12 cellular contexts compared by ENCODE assay signal in genomic region chr17:44112284-44113280, GRCh38. TPM values are rescaled to one million over a fixed set of nuclear protein-coding genes. Genes with fewer than 3 reads are reported as not detected.
A peak's percentile ranks its signal among the peaks of the same experiment; 100 is the strongest.
DNase-seq lines count a peak whose midpoint lies in the region; ATAC-seq, FAIRE-seq and TF ChIP-seq lines count a peak whose summit lies in the region.
"Had no signal": no experiment of that assay in that cellular context is flagged by ENCODE, and none has a peak within 500 bp of the region (broad histone marks: within the 10 kb centered on the region; RNA-seq: fewer than 3 reads in every experiment).

No MANE protein-coding gene starts in this region.

- TF ChIP-seq CTCF in HFFc6 (IDR thresholded peaks at IDR 0.05) (no peak), K562 (IDR thresholded peaks at IDR 0.05 in 2 of 3, conservative IDR thresholded peaks at IDR 0.05 in 1 of 3; ENCODE audit: insufficient read depth in 2 of 3, low read depth in 1 of 3, low read length in 3 of 3) (no peak), kidney (IDR thresholded peaks at IDR 0.05; ENCODE audit: borderline replicate concordance, extremely low read depth, insufficient read depth) (no peak), mesothelial cell of epicardium (IDR thresholded peaks at IDR 0.05; ENCODE audit: unreplicated experiment) (no peak)

- peaks cover 10% of the 10 kb centered on the region for H3K9me1 ChIP-seq in K562 (ENCODE audit: control insufficient read depth, insufficient read depth, low read length)

- no peak for TF ChIP-seq POLR2A in K562 (conservative IDR thresholded peaks at IDR 0.05)

- CTCF ChIA-PET in K562 (lab: Yijun Ruan, JAX; ENCODE audit: low intra/inter-chr PET ratio), result no interaction called here

- intact Hi-C loops in K562 (cut with micrococcal nuclease), result no loop called here
- intact Hi-C loops in kidney (cut with DNase I), result no loop called here

- POLR2A ChIA-PET in K562 (lab: Yijun Ruan, JAX), result interaction anchor here (0.6 to 5.8 kb wide), 9 partner anchors 9 to 160 kb away, joined by 3 to 49 read pairs (median 4); partner anchors contain the start of gene HDAC5

- BruUV-seq in K562 (replicated peaks; lab: Mats Ljungman, UMichigan), result no TSS peak

- no peak for TF ChIP-seq RAD21 in K562 (CRISPR knock-in tag; conservative IDR thresholded peaks at IDR 0.05 in 1 of 2, IDR thresholded peaks at IDR 0.05 in 1 of 2)

- peak; percentile 14; the same call in 1 of the 3 replicates for ATAC-seq in K562
- ATAC-seq in GM18868 (IDR thresholded peaks at IDR 0.05; ENCODE audit: unreplicated experiment), result no peak
- ATAC-seq: WTC11 had no signal

- H3K27ac ChIP-seq in K562 (ENCODE audit: extremely low read depth, low read depth, low read length), result no peak overlapping the region
- H3K27ac ChIP-seq in kidney (ENCODE audit: low read depth in 2 of 2, low read length in 2 of 2), result peak overlapping the region; percentile 35 to 41
- peak overlapping the region; percentile 31 for H3K27ac ChIP-seq in stomach smooth muscle (ENCODE audit: low read length)

- DNase-seq in HFFc6, result no peak
- DNase-seq in K562 (ENCODE audit: extremely low read depth in 1 of 4, low spot score in 3 of 4), result peak in 3 of 4 experiments; percentile 42 to 47 (median 46)
- peak; percentile 64 for DNase-seq in kidney
- no peak for DNase-seq in ureter (ENCODE audit: low spot score)
- DNase-seq in mesothelial cell of epicardium (ENCODE audit: low spot score in 2 of 2, unreplicated experiment in 2 of 2), result no peak
- DNase-seq in AG08396 (ENCODE audit: low spot score), result no peak
- DNase-seq: Calu3 had no signal

- H3K36me3 Mint-ChIP-seq in HFFc6 (ENCODE audit: low read depth) (peaks cover 2% of the 10 kb centered on the region; the same call in 1 of the 2 replicates), mesothelial cell of epicardium (no peaks in the 10 kb centered on the region)
- H3K36me3 Mint-ChIP-seq: WTC11 had no signal

- no peaks in the 10 kb centered on the region; the same call in none of the 2 replicates for H3K27me3 Mint-ChIP-seq in HFFc6 (ENCODE audit: insufficient read depth)
- no peaks in the 10 kb centered on the region for H3K27me3 Mint-ChIP-seq in mesothelial cell of epicardium (ENCODE audit: low read depth)

- H3K4me3 ChIP-seq in K562, result no peak overlapping the region
- no peak overlapping the region for H3K4me3 ChIP-seq in kidney (ENCODE audit: low read length in 2 of 2)
- peak overlapping the region in 1 of 2 donors; percentile 29 for H3K4me3 ChIP-seq in stomach smooth muscle (ENCODE audit: low read length in 2 of 2)

- TF ChIP-seq EP300 in K562 (IDR thresholded peaks at IDR 0.05; ENCODE audit: low read length), result no peak

- H3K27me3 ChIP-seq in K562 (ENCODE audit: control insufficient read depth in 2 of 2, insufficient read depth in 2 of 2, low read length in 2 of 2) (no peaks in the 10 kb centered on the region), stomach smooth muscle (ENCODE audit: control insufficient read depth in 1 of 2, insufficient read depth in 2 of 2, low read length in 2 of 2) (no peaks in the 10 kb centered on the region)

- peaks cover 5% of the 10 kb centered on the region; the same call in 1 of the 3 replicates for H3K79me2 ChIP-seq in K562 (ENCODE audit: control insufficient read depth, insufficient read depth, low read length)

- WGBS in K562 (ENCODE audit: insufficient coverage, low coverage, missing lambda C conversion rate), result 72% methylated on average over 3 of the region's 4 CpGs

- no peak overlapping the region for H3K4me2 ChIP-seq in K562 (ENCODE audit: insufficient read depth, low read length)

- H3K9me3 Mint-ChIP-seq in HFFc6 (no peaks in the 10 kb centered on the region), mesothelial cell of epicardium (no peaks in the 10 kb centered on the region)
- H3K9me3 Mint-ChIP-seq: WTC11 had no signal

- in situ Hi-C loops in K562 (cut with MboI), result no loop called here

- no peaks in the 10 kb centered on the region for H3K9me3 ChIP-seq in K562 (replicated peaks; ENCODE audit: control insufficient read depth, insufficient read depth, low read depth, low read length)
- H3K9me3 ChIP-seq in kidney (ENCODE audit: control insufficient read depth in 1 of 2, low read length in 2 of 2), result no peaks in the 10 kb centered on the region
- no peaks in the 10 kb centered on the region for H3K9me3 ChIP-seq in stomach smooth muscle (ENCODE audit: control insufficient read depth in 2 of 2, low read length in 2 of 2)

- H3K9ac ChIP-seq in K562 (ENCODE audit: insufficient read depth in 1 of 2, low read depth in 2 of 2, low read length in 2 of 2), result peak overlapping the region in 1 of 2 experiments; percentile 72; a peak in 1 of 4 replicates
- H3K9ac ChIP-seq in kidney (ENCODE audit: low read length in 2 of 2), result peak overlapping the region; percentile 5 to 34
- no peak overlapping the region for H3K9ac ChIP-seq in stomach smooth muscle (ENCODE audit: low read length in 2 of 2)

- no peak overlapping the region for H3K4me3 Mint-ChIP-seq in HFFc6
- no peak overlapping the region for H3K4me3 Mint-ChIP-seq in mesothelial cell of epicardium

- peaks cover 8% of the 10 kb centered on the region; the same call in 1 of the 2 replicates for H4K20me1 ChIP-seq in K562 (replicated peaks; ENCODE audit: control insufficient read depth, insufficient read depth, low read length)

- H3K36me3 ChIP-seq in K562 (ENCODE audit: control insufficient read depth, insufficient read depth, low read length), result no peaks in the 10 kb centered on the region; the same call in 2 of the 3 replicates
- peaks cover 0 to 22% of the 10 kb centered on the region in 2 donors for H3K36me3 ChIP-seq in kidney (ENCODE audit: control insufficient read depth in 1 of 2, insufficient read depth in 2 of 2, low read length in 2 of 2)
- peaks cover 13 to 22% of the 10 kb centered on the region in 2 donors for H3K36me3 ChIP-seq in stomach smooth muscle (ENCODE audit: control insufficient read depth in 2 of 2, insufficient read depth in 2 of 2, low read length in 2 of 2)

- peak overlapping the region; percentile 42 for H3K27ac Mint-ChIP-seq in HFFc6
- H3K27ac Mint-ChIP-seq in mesothelial cell of epicardium, result no peak overlapping the region

- no peak overlapping the region for H2AFZ ChIP-seq in K562 (ENCODE audit: low read depth, low read length)

- H3K4me1 ChIP-seq in K562 (replicated peaks in 1 of 2; ENCODE audit: control insufficient read depth in 2 of 2, insufficient read depth in 2 of 2, low read length in 2 of 2) (peaks cover 38 to 73% of the 10 kb centered on the region in 2 experiments), kidney (ENCODE audit: control insufficient read depth in 1 of 2, insufficient read depth in 1 of 2, low read depth in 1 of 2, low read length in 2 of 2) (peaks cover 33 to 55% of the 10 kb centered on the region in 2 donors), stomach smooth muscle (ENCODE audit: control insufficient read depth, insufficient read depth, low read length) (peaks cover 88% of the 10 kb centered on the region)

- H3K4me1 Mint-ChIP-seq in HFFc6 (ENCODE audit: low read depth) (peaks cover 63% of the 10 kb centered on the region), mesothelial cell of epicardium (peaks cover 19% of the 10 kb centered on the region)

- FAIRE-seq in K562 (lab: Jason Lieb, UNC) (no peak), kidney (lab: Jason Lieb, UNC) (no peak)
- FAIRE-seq: colon, RCC 7860 had no signal

RNA-seq across cellular contexts. Expression of gene HDAC5, which starts 10.9 kb away (rescaled TPM):
- 10 to 100 TPM; 63.4 to 87.4 (median 78.7) TPM for total RNA-seq in HFFc6 (2021; fragmentation: NEBNext Ultra II Directional; extraction: Animal tissue kit (Norgen Biotek cat#: 25700))
- total RNA-seq in K562 (2011; cell fraction: chromatin; rRNA removed; ENCODE audit: low replicate concordance), result 27.5 and 79.4 TPM in 2 replicates
- total RNA-seq in K562 (2011; cell fraction: nucleolus; rRNA removed), result 54.3 and 56.9 TPM in 2 replicates
- total RNA-seq in K562 (2011; cell fraction: nucleoplasm; rRNA removed), result 39.6 and 46.3 TPM in 2 replicates
- total RNA-seq in K562 (2014; rRNA removed), result 26.2 and 29.6 TPM in 2 replicates
- total RNA-seq in K562 (2014; rRNA removed; fragmentation: Illumina TruSeq; extraction: Trizol), result 4.7 and 6.5 TPM in 2 replicates
- total RNA-seq in K562 (2015; rRNA removed; fragmentation: Illumina TruSeq; extraction: Trizol), result 8.0 and 8.7 TPM in 2 replicates
- total RNA-seq in K562 (2021), result 23.1 and 25.1 TPM in 2 replicates
- polyA plus RNA-seq in K562 (2011; rRNA removed), result 24.0 and 36.0 TPM in 2 replicates
- 31.1 and 42.9 TPM in 2 replicates for polyA plus RNA-seq in K562 (2011; cell fraction: cytosol; rRNA removed)
- 34.0 and 43.6 TPM in 2 replicates for polyA plus RNA-seq in K562 (2011; cell fraction: nucleus; rRNA removed)
- polyA plus RNA-seq in K562 (2012), result 18.3 and 32.1 TPM in 2 replicates
- polyA plus RNA-seq in K562 (2014; fragmentation: Illumina TruSeq; extraction: Trizol), result 16.4 and 20.5 TPM in 2 replicates
- under 1 TPM; 0.45 to 0.73 TPM for polyA plus RNA-seq in K562 (2014; fragmentation: Nextera tagmentation; extraction: Ambion mirVana)
- 18.6 and 20.2 TPM in 2 replicates for polyA plus RNA-seq in K562 (2014; rRNA removed)
- polyA minus RNA-seq in K562 (2011; rRNA and poly(A)+ RNA removed), result 17.7 and 29.2 TPM in 2 replicates
- polyA minus RNA-seq in K562 (2011; cell fraction: cytosol; rRNA and poly(A)+ RNA removed), result 26.6 and 29.1 TPM in 2 replicates
- 16.2 and 17.5 TPM in 2 replicates for polyA minus RNA-seq in K562 (2011; cell fraction: nucleus; rRNA and poly(A)+ RNA removed)
- 35.6 TPM for total RNA-seq in kidney
- polyA plus RNA-seq in kidney (ENCODE audit: insufficient read depth, low read depth, low replicate concordance), result 25.3 TPM
- total RNA-seq in ureter, result 36.3 TPM
- total RNA-seq in mesothelial cell of epicardium, result 33.4 to 34.1 TPM (median 33.5 TPM) in 3 replicates

RNA-seq across cellular contexts. Expression of gene HROB, which starts 29.1 kb away (rescaled TPM):
- total RNA-seq in HFFc6 (2021; fragmentation: NEBNext Ultra II Directional; extraction: Animal tissue kit (Norgen Biotek cat#: 25700)), result 1 to 10 TPM; 4.0 to 7.6 (median 6.7) TPM
- 57.8 and 130 TPM in 2 replicates for total RNA-seq in K562 (2011; cell fraction: chromatin; rRNA removed; ENCODE audit: low replicate concordance)
- 60.3 and 68.5 TPM in 2 replicates for total RNA-seq in K562 (2011; cell fraction: nucleolus; rRNA removed)
- total RNA-seq in K562 (2011; cell fraction: nucleoplasm; rRNA removed), result 45.9 and 50.4 TPM in 2 replicates
- total RNA-seq in K562 (2014; rRNA removed) (10.4 and 15.0 TPM in 2 replicates), K562 (2014; rRNA removed; fragmentation: Illumina TruSeq; extraction: Trizol) (7.1 and 9.3 TPM in 2 replicates), K562 (2015; rRNA removed; fragmentation: Illumina TruSeq; extraction: Trizol) (9.6 and 9.8 TPM in 2 replicates), K562 (2021) (17.5 and 20.1 TPM in 2 replicates), kidney (0.88 TPM), ureter (1.3 TPM), mesothelial cell of epicardium (6.0 to 6.4 TPM (median 6.2 TPM) in 3 replicates)
- polyA plus RNA-seq in K562 (2011; rRNA removed) (11.9 and 25.9 TPM in 2 replicates), K562 (2014; fragmentation: Illumina TruSeq; extraction: Trizol) (18.9 and 19.5 TPM in 2 replicates), K562 (2014; fragmentation: Nextera tagmentation; extraction: Ambion mirVana) (1 to 10 TPM; 6.6 to 6.7 TPM), K562 (2014; rRNA removed) (10.6 and 13.5 TPM in 2 replicates), kidney (ENCODE audit: insufficient read depth, low read depth, low replicate concordance) (0.17 TPM)
- 22.0 and 24.6 TPM in 2 replicates for polyA plus RNA-seq in K562 (2011; cell fraction: cytosol; rRNA removed)
- polyA plus RNA-seq in K562 (2011; cell fraction: nucleus; rRNA removed), result 34.5 and 44.9 TPM in 2 replicates
- polyA plus RNA-seq in K562 (2012), result 11.8 and 18.1 TPM in 2 replicates
- 21.5 and 22.0 TPM in 2 replicates for polyA minus RNA-seq in K562 (2011; rRNA and poly(A)+ RNA removed)
- 15.9 and 16.5 TPM in 2 replicates for polyA minus RNA-seq in K562 (2011; cell fraction: cytosol; rRNA and poly(A)+ RNA removed)
- 10.0 and 13.3 TPM in 2 replicates for polyA minus RNA-seq in K562 (2011; cell fraction: nucleus; rRNA and poly(A)+ RNA removed)

RNA-seq across cellular contexts. Expression of gene G6PC3, which starts 42.0 kb away (rescaled TPM):
- total RNA-seq in HFFc6 (2021; fragmentation: NEBNext Ultra II Directional; extraction: Animal tissue kit (Norgen Biotek cat#: 25700)), result 100 to 1,000 TPM in 5 of 6 experiments, 10 to 100 TPM in 1; 96.6 to 123 (median 113) TPM
- 33.6 and 98.9 TPM in 2 replicates for total RNA-seq in K562 (2011; cell fraction: chromatin; rRNA removed; ENCODE audit: low replicate concordance)
- 135 and 137 TPM in 2 replicates for total RNA-seq in K562 (2011; cell fraction: nucleolus; rRNA removed)
- total RNA-seq in K562 (2011; cell fraction: nucleoplasm; rRNA removed), result 99.2 and 101 TPM in 2 replicates
- total RNA-seq in K562 (2014; rRNA removed), result 31.1 and 37.6 TPM in 2 replicates
- 11.4 and 11.6 TPM in 2 replicates for total RNA-seq in K562 (2014; rRNA removed; fragmentation: Illumina TruSeq; extraction: Trizol)
- 24.1 and 26.8 TPM in 2 replicates for total RNA-seq in K562 (2015; rRNA removed; fragmentation: Illumina TruSeq; extraction: Trizol)
- total RNA-seq in K562 (2021), result 41.9 and 47.4 TPM in 2 replicates
- 46.6 and 55.1 TPM in 2 replicates for polyA plus RNA-seq in K562 (2011; rRNA removed)
- polyA plus RNA-seq in K562 (2011; cell fraction: cytosol; rRNA removed), result 121 and 218 TPM in 2 replicates
- polyA plus RNA-seq in K562 (2011; cell fraction: nucleus; rRNA removed), result 51.8 and 71.7 TPM in 2 replicates
- 62.0 and 81.3 TPM in 2 replicates for polyA plus RNA-seq in K562 (2012)
- polyA plus RNA-seq in K562 (2014; fragmentation: Illumina TruSeq; extraction: Trizol), result 49.5 and 60.5 TPM in 2 replicates
- 10 to 100 TPM; 10.4 to 14.8 TPM for polyA plus RNA-seq in K562 (2014; fragmentation: Nextera tagmentation; extraction: Ambion mirVana)
- 56.3 and 57.8 TPM in 2 replicates for polyA plus RNA-seq in K562 (2014; rRNA removed)
- polyA minus RNA-seq in K562 (2011; rRNA and poly(A)+ RNA removed), result 31.6 and 48.8 TPM in 2 replicates
- polyA minus RNA-seq in K562 (2011; cell fraction: cytosol; rRNA and poly(A)+ RNA removed), result 44.7 and 61.0 TPM in 2 replicates
- 24.7 and 25.6 TPM in 2 replicates for polyA minus RNA-seq in K562 (2011; cell fraction: nucleus; rRNA and poly(A)+ RNA removed)
- 70.0 TPM for total RNA-seq in kidney
- polyA plus RNA-seq in kidney (ENCODE audit: insufficient read depth, low read depth, low replicate concordance), result 150 TPM
- 76.2 TPM for total RNA-seq in ureter
- 58.3 to 63.2 TPM (median 61.4 TPM) in 3 replicates for total RNA-seq in mesothelial cell of epicardium

RNA-seq across cellular contexts. Expression of gene LSM12, which starts 46.1 kb away (rescaled TPM):
- total RNA-seq in HFFc6 (2021; fragmentation: NEBNext Ultra II Directional; extraction: Animal tissue kit (Norgen Biotek cat#: 25700)), result 100 to 1,000 TPM in 1 of 6 experiments, 10 to 100 TPM in 5; 86.6 to 101 (median 94.5) TPM
- 48.1 and 49.0 TPM in 2 replicates for total RNA-seq in K562 (2011; cell fraction: chromatin; rRNA removed; ENCODE audit: low replicate concordance)
- total RNA-seq in K562 (2011; cell fraction: nucleolus; rRNA removed), result 32.9 and 33.7 TPM in 2 replicates
- total RNA-seq in K562 (2011; cell fraction: nucleoplasm; rRNA removed), result 64.8 and 108 TPM in 2 replicates
- total RNA-seq in K562 (2014; rRNA removed), result 53.0 and 71.1 TPM in 2 replicates
- 78.4 and 82.8 TPM in 2 replicates for total RNA-seq in K562 (2014; rRNA removed; fragmentation: Illumina TruSeq; extraction: Trizol)
- total RNA-seq in K562 (2015; rRNA removed; fragmentation: Illumina TruSeq; extraction: Trizol), result 95.0 and 102 TPM in 2 replicates
- 104 and 108 TPM in 2 replicates for total RNA-seq in K562 (2021)
- 66.3 and 82.2 TPM in 2 replicates for polyA plus RNA-seq in K562 (2011; rRNA removed)
- polyA plus RNA-seq in K562 (2011; cell fraction: cytosol; rRNA removed), result 56.4 and 75.0 TPM in 2 replicates
- polyA plus RNA-seq in K562 (2011; cell fraction: nucleus; rRNA removed), result 32.9 and 38.2 TPM in 2 replicates
- polyA plus RNA-seq in K562 (2012), result 40.9 and 63.3 TPM in 2 replicates
- 98.5 and 124 TPM in 2 replicates for polyA plus RNA-seq in K562 (2014; fragmentation: Illumina TruSeq; extraction: Trizol)
- 100 to 1,000 TPM in 1 of 2 experiments, 10 to 100 TPM in 1; 89.3 to 258 TPM for polyA plus RNA-seq in K562 (2014; fragmentation: Nextera tagmentation; extraction: Ambion mirVana)
- 70.0 and 80.9 TPM in 2 replicates for polyA plus RNA-seq in K562 (2014; rRNA removed)
- polyA minus RNA-seq in K562 (2011; rRNA and poly(A)+ RNA removed), result 133 and 173 TPM in 2 replicates
- 44.4 and 52.5 TPM in 2 replicates for polyA minus RNA-seq in K562 (2011; cell fraction: cytosol; rRNA and poly(A)+ RNA removed)
- 11.3 and 24.1 TPM in 2 replicates for polyA minus RNA-seq in K562 (2011; cell fraction: nucleus; rRNA and poly(A)+ RNA removed)
- 47.6 TPM for total RNA-seq in kidney
- polyA plus RNA-seq in kidney (ENCODE audit: insufficient read depth, low read depth, low replicate concordance), result 29.0 TPM
- total RNA-seq in ureter, result 62.5 TPM
- total RNA-seq in mesothelial cell of epicardium, result 51.4 to 60.8 TPM (median 58.0 TPM) in 3 replicates

RNA-seq across cellular contexts. Expression of gene ASB16, which starts 57.9 kb away (rescaled TPM):
- total RNA-seq in HFFc6 (2021; fragmentation: NEBNext Ultra II Directional; extraction: Animal tissue kit (Norgen Biotek cat#: 25700)), result under 1 TPM in 3 of 6 experiments, not detected in 3; 0.18 to 0.48 (median 0.29) TPM
- 0.44 TPM in 1 of 2 replicates, not detected in the other for total RNA-seq in K562 (2011; cell fraction: chromatin; rRNA removed; ENCODE audit: low replicate concordance)
- total RNA-seq in K562 (2011; cell fraction: nucleolus; rRNA removed), result 0.33 and 0.39 TPM in 2 replicates
- total RNA-seq in K562 (2011; cell fraction: nucleoplasm; rRNA removed), result 0.31 TPM in 1 of 2 replicates, not detected in the other
- total RNA-seq in K562 (2014; rRNA removed) (not detected in 2 replicates), K562 (2014; rRNA removed; fragmentation: Illumina TruSeq; extraction: Trizol) (not detected in 2 replicates), K562 (2015; rRNA removed; fragmentation: Illumina TruSeq; extraction: Trizol) (not detected in 2 replicates), K562 (2021) (not detected in 2 replicates), kidney (0.25 TPM), ureter (0.36 TPM), mesothelial cell of epicardium (0.14 to 0.16 TPM in 2 of 3 replicates, not detected in the other)
- polyA plus RNA-seq in K562 (2011; rRNA removed) (0.07 and 0.14 TPM in 2 replicates), K562 (2014; fragmentation: Illumina TruSeq; extraction: Trizol) (not detected in 2 replicates), K562 (2014; fragmentation: Nextera tagmentation; extraction: Ambion mirVana) (under 1 TPM in 1 of 2 experiments, not detected in 1; 0.03 TPM), K562 (2014; rRNA removed) (0.23 TPM in 1 of 2 replicates, not detected in the other), kidney (ENCODE audit: insufficient read depth, low read depth, low replicate concordance) (0.90 TPM)
- polyA plus RNA-seq in K562 (2011; cell fraction: cytosol; rRNA removed), result 0.03 and 0.04 TPM in 2 replicates
- polyA plus RNA-seq in K562 (2011; cell fraction: nucleus; rRNA removed), result 0.07 and 0.24 TPM in 2 replicates
- polyA plus RNA-seq in K562 (2012), result 1.0 and 1.8 TPM in 2 replicates
- not detected in 2 replicates for polyA minus RNA-seq in K562 (2011; rRNA and poly(A)+ RNA removed)
- polyA minus RNA-seq in K562 (2011; cell fraction: cytosol; rRNA and poly(A)+ RNA removed), result not detected in 2 replicates
- not detected in 2 replicates for polyA minus RNA-seq in K562 (2011; cell fraction: nucleus; rRNA and poly(A)+ RNA removed)

Comparison
In these comparisons a context has a peak if more than half of its experiments do, and no peak if none do; other contexts are left out.
1. DNase-seq: peak in K562 (3 of 4) and kidney (single experiment); none in HFFc6 (single experiment), ureter (single experiment), mesothelial cell of epicardium (0 of 2) and AG08396 (single experiment).
2. H3K9ac ChIP-seq: peak in kidney (2 of 2); none in stomach smooth muscle (0 of 2).